In genomic region chr6:169702640-169703246, GRCh38 we compare ENCODE assay signal across 6 cellular contexts. TPM values are rescaled to one million over a fixed set of nuclear protein-coding genes. Genes with fewer than 3 reads are reported as not detected.
DNase-seq lines count a peak whose midpoint lies in the region; ATAC-seq and TF ChIP-seq lines count a peak whose summit lies in the region.

No MANE protein-coding gene starts in this region.

- peak overlapping the region; percentile 83 for H3K9ac ChIP-seq in endodermal cell (ENCODE audit: extremely low read depth, low read length, poor library complexity, severe bottlenecking)

- peak overlapping the region; percentile 94 for H3K4me3 Mint-ChIP-seq in Calu3 (ENCODE audit: low read depth, unreplicated experiment)
- H3K4me3 Mint-ChIP-seq in endodermal cell, result peak overlapping the region; percentile 91

- no TSS peak for BruUV-seq in Calu3 (replicated peaks; lab: Mats Ljungman, UMichigan)

- in situ Hi-C loops in SK-MEL-5 (cut with HindIII; ENCODE audit: low pct_unique_long_range_greater_than_20kb, low sequenced_read_pairs), result no loop called here

- peak; percentile 51 for DNase-seq in Calu3
- DNase-seq in SK-MEL-5 (ENCODE audit: low read depth, low spot score), result peak; percentile 15
- DNase-seq in endodermal cell, result peak; percentile 80

- no peaks in the 10 kb centered on the region for H3K27me3 ChIP-seq in endodermal cell (ENCODE audit: control insufficient read depth, insufficient read depth, low read length, poor library complexity, severe bottlenecking)

- peak overlapping the region; percentile 86 for H3K27ac ChIP-seq in HEK293 (ENCODE audit: extremely low read depth, low read depth, low read length)
- H3K27ac ChIP-seq in endodermal cell (ENCODE audit: low read depth, low read length), result peak overlapping the region; percentile 90
- peak overlapping the region; percentile 86 to 99 (median 96) for H3K27ac ChIP-seq in skin epidermis

- intact Hi-C loops in Calu3 (cut with micrococcal nuclease; ENCODE audit: unreplicated experiment), result loop anchor here (5.0 kb wide), 2 partner anchors 745 to 805 kb away; no protein-coding TSS in a partner anchor

- H3K27ac Mint-ChIP-seq in Calu3 (ENCODE audit: unreplicated experiment) (peak overlapping the region; percentile 67), endodermal cell (peak overlapping the region; percentile 85)

- no peak for TF ChIP-seq CTCF in Calu3 (IDR thresholded peaks at IDR 0.05; ENCODE audit: unreplicated experiment)
- no peak for TF ChIP-seq CTCF in HEK293 (tag by site-specific recombination; IDR thresholded peaks at IDR 0.05)
- no peak for TF ChIP-seq CTCF in endodermal cell (conservative IDR thresholded peaks at IDR 0.05)

- 5% methylated on average over 14 to 41 of the region's 41 CpGs for WGBS in endodermal cell (ENCODE audit: insufficient coverage in 1 of 2, insufficient read length in 1 of 2), 2 experiments

- no peaks in the 10 kb centered on the region for H3K9me3 Mint-ChIP-seq in Calu3 (ENCODE audit: low read depth, unreplicated experiment)
- H3K9me3 Mint-ChIP-seq in endodermal cell, result peaks cover 2% of the 10 kb centered on the region

- H3K4me3 ChIP-seq in HEK293 (ENCODE audit: low read depth, low read length), result peak overlapping the region; percentile 97
- peak overlapping the region; percentile 95 for H3K4me3 ChIP-seq in endodermal cell (ENCODE audit: low read length)
- H3K4me3 ChIP-seq in skin epidermis, result peak overlapping the region; percentile 82 to 99 (median 93)

- ATAC-seq in HG03571 (IDR thresholded peaks at IDR 0.05; ENCODE audit: unreplicated experiment), result no peak

- H3K4me1 Mint-ChIP-seq in Calu3 (ENCODE audit: low read depth, unreplicated experiment) (peaks cover 10% of the 10 kb centered on the region), endodermal cell (peaks cover 28% of the 10 kb centered on the region)

- POLR2A ChIA-PET in HEK293 (lab: Yijun Ruan, JAX), result interaction anchor here (0.9 to 3.3 kb wide), 9 partner anchors 9 to 53 kb away, joined by 3 to 33 read pairs (median 7); partner anchors contain the start of genes DYNLT2 and ERMARD

- peaks cover 9% of the 10 kb centered on the region; the same call in 1 of the 2 replicates for H3K4me1 ChIP-seq in HEK293 (ENCODE audit: control insufficient read depth, insufficient read depth, low read length)
- peaks cover 11% of the 10 kb centered on the region for H3K4me1 ChIP-seq in endodermal cell (ENCODE audit: control insufficient read depth, insufficient read depth, low read length)

- CTCF ChIA-PET in Calu3 (lab: Charles Lee), result no interaction called here
- CTCF ChIA-PET in HEK293 (lab: Yijun Ruan, JAX), result interaction anchor here (0.7 to 1.4 kb wide), 2 partner anchors 19 to 710 kb away, joined by 3 to 4 read pairs; no protein-coding TSS in a partner anchor

- H3K36me3 ChIP-seq in HEK293 (ENCODE audit: control insufficient read depth in 2 of 2, insufficient read depth in 1 of 2, low read length in 2 of 2), result peaks cover 5 to 71% of the 10 kb centered on the region in 2 experiments; a peak in 1 of 3 replicates
- peaks cover 59% of the 10 kb centered on the region for H3K36me3 ChIP-seq in endodermal cell (ENCODE audit: control insufficient read depth, insufficient read depth, low read length)

- H3K9me3 ChIP-seq in HEK293 (ENCODE audit: control insufficient read depth, insufficient read depth, low read depth, low read length) (no peaks in the 10 kb centered on the region), endodermal cell (ENCODE audit: control insufficient read depth, low read length) (peaks cover 6% of the 10 kb centered on the region)

- no peaks in the 10 kb centered on the region for H3K27me3 Mint-ChIP-seq in Calu3 (ENCODE audit: unreplicated experiment)
- no peaks in the 10 kb centered on the region for H3K27me3 Mint-ChIP-seq in endodermal cell (ENCODE audit: insufficient read depth)

- H3K36me3 Mint-ChIP-seq in Calu3 (ENCODE audit: insufficient read depth, unreplicated experiment) (peaks cover 44% of the 10 kb centered on the region), endodermal cell (ENCODE audit: low read depth) (peaks cover 27% of the 10 kb centered on the region)

TF ChIP-seq in HEK293, 187 proteins besides CTCF, POLR2A, EP300 and RAD21 (continues in another document):
- TF ChIP-seq ZNF2 (tag by site-specific recombination; IDR thresholded peaks at IDR 0.05) (0 out of 2 replicates have a peak, but pooled peaks have one; percentile 55), ZNF510 (tag by site-specific recombination; IDR thresholded peaks at IDR 0.05; ENCODE audit: insufficient replicate concordance) (no peak), ZSCAN30 (tag by site-specific recombination; IDR thresholded peaks at IDR 0.05) (no peak), TCF7L2 (IDR thresholded peaks at IDR 0.05; ENCODE audit: borderline replicate concordance, low read depth, low read length) (no peak), ZNF341 (tag by site-specific recombination; IDR thresholded peaks at IDR 0.05; ENCODE audit: low read depth) (no peak), ZBTB8A (tag by site-specific recombination; IDR thresholded peaks at IDR 0.05) (peak; percentile 63; the same call in 1 of the 2 replicates), ZNF571 (tag by site-specific recombination; IDR thresholded peaks at IDR 0.05) (no peak), ZBTB10 (tag by site-specific recombination; IDR thresholded peaks at IDR 0.05) (peak; percentile 26; the same call in 1 of the 2 replicates), ZBTB48 (tag by site-specific recombination; IDR thresholded peaks at IDR 0.05) (no peak), ZNF596 (tag by site-specific recombination; IDR thresholded peaks at IDR 0.05) (no peak), SCRT2 (tag by site-specific recombination; IDR thresholded peaks at IDR 0.05) (peak; percentile 64)

RNA-seq across cellular contexts. Expression of gene C6orf120, which starts 0.8 kb away (rescaled TPM):
- total RNA-seq in Calu3 (2022) (20.9 and 25.0 TPM in 2 replicates), endodermal cell (10 to 100 TPM; 24.0 to 29.7 TPM)
- total RNA-seq in SK-MEL-5 (2014; rRNA removed; shearing (Covaris generic)), result 48.8 and 51.8 TPM in 2 replicates
- polyA plus RNA-seq in SK-MEL-5 (2015; cell fraction: cytosol; rRNA removed), result 55.2 and 67.5 TPM in 2 replicates
- 38.9 and 41.0 TPM in 2 replicates for polyA plus RNA-seq in SK-MEL-5 (2015; cell fraction: nucleus; rRNA removed)
- 36.7 TPM for polyA plus RNA-seq in endodermal cell (2013, experiment 1 of 2)
- 32.7 TPM for polyA plus RNA-seq in endodermal cell (2013, experiment 2 of 2)

RNA-seq across cellular contexts. Expression of gene WDR27, which starts 0.9 kb away (rescaled TPM):
- total RNA-seq in Calu3 (2022), result 70.6 and 77.9 TPM in 2 replicates
- total RNA-seq in SK-MEL-5 (2014; rRNA removed; shearing (Covaris generic)), result 10.2 and 10.8 TPM in 2 replicates
- 16.0 and 18.6 TPM in 2 replicates for polyA plus RNA-seq in SK-MEL-5 (2015; cell fraction: cytosol; rRNA removed)
- 207 and 319 TPM in 2 replicates for polyA plus RNA-seq in SK-MEL-5 (2015; cell fraction: nucleus; rRNA removed)
- 100 to 1,000 TPM in 1 of 2 donors, 10 to 100 TPM in 1; 94.4 to 110 TPM for total RNA-seq in endodermal cell
- 93.7 TPM for polyA plus RNA-seq in endodermal cell (2013, experiment 1 of 2)
- polyA plus RNA-seq in endodermal cell (2013, experiment 2 of 2), result 75.1 TPM

RNA-seq across cellular contexts. Expression of gene PHF10, which starts 21.6 kb away (rescaled TPM):
- total RNA-seq in Calu3 (2022), result 33.7 and 47.8 TPM in 2 replicates
- 15.2 and 15.4 TPM in 2 replicates for total RNA-seq in SK-MEL-5 (2014; rRNA removed; shearing (Covaris generic))
- 24.4 and 27.6 TPM in 2 replicates for polyA plus RNA-seq in SK-MEL-5 (2015; cell fraction: cytosol; rRNA removed)
- 32.1 and 38.6 TPM in 2 replicates for polyA plus RNA-seq in SK-MEL-5 (2015; cell fraction: nucleus; rRNA removed)
- total RNA-seq in endodermal cell, result 10 to 100 TPM; 82.5 to 82.8 TPM
- polyA plus RNA-seq in endodermal cell (2013, experiment 1 of 2), result 74.8 TPM
- 72.6 TPM for polyA plus RNA-seq in endodermal cell (2013, experiment 2 of 2)

RNA-seq across cellular contexts. Expression of gene DYNLT2, which starts 48.6 kb away (rescaled TPM):
- total RNA-seq in Calu3 (2022) (2.7 and 3.4 TPM in 2 replicates), endodermal cell (1 to 10 TPM; 1.5 to 1.7 TPM)
- total RNA-seq in SK-MEL-5 (2014; rRNA removed; shearing (Covaris generic)), result 0.61 and 1.4 TPM in 2 replicates
- 0.16 and 0.52 TPM in 2 replicates for polyA plus RNA-seq in SK-MEL-5 (2015; cell fraction: cytosol; rRNA removed)
- polyA plus RNA-seq in SK-MEL-5 (2015; cell fraction: nucleus; rRNA removed), result 7.8 and 9.8 TPM in 2 replicates
- 2.4 TPM for polyA plus RNA-seq in endodermal cell (2013, experiment 1 of 2)
- polyA plus RNA-seq in endodermal cell (2013, experiment 2 of 2), result 2.2 TPM

RNA-seq across cellular contexts. Expression of gene ERMARD, which starts 48.7 kb away (rescaled TPM):
- total RNA-seq in Calu3 (2022) (16.2 and 22.0 TPM in 2 replicates), endodermal cell (10 to 100 TPM; 14.4 to 24.2 TPM)
- 16.2 and 18.1 TPM in 2 replicates for total RNA-seq in SK-MEL-5 (2014; rRNA removed; shearing (Covaris generic))
- 8.7 and 10.9 TPM in 2 replicates for polyA plus RNA-seq in SK-MEL-5 (2015; cell fraction: cytosol; rRNA removed)
- 75.3 and 92.0 TPM in 2 replicates for polyA plus RNA-seq in SK-MEL-5 (2015; cell fraction: nucleus; rRNA removed)
- 25.8 TPM for polyA plus RNA-seq in endodermal cell (2013, experiment 1 of 2)
- polyA plus RNA-seq in endodermal cell (2013, experiment 2 of 2), result 21.8 TPM

Comparison
In these comparisons a context has a peak if more than half of its experiments do, and no peak if none do; other contexts are left out.
1. DNase-seq: peak in every context shown above with its lines; median percentile 80 in endodermal cell; 51 in Calu3; 15 in SK-MEL-5.